In the genomic region with DNA sequence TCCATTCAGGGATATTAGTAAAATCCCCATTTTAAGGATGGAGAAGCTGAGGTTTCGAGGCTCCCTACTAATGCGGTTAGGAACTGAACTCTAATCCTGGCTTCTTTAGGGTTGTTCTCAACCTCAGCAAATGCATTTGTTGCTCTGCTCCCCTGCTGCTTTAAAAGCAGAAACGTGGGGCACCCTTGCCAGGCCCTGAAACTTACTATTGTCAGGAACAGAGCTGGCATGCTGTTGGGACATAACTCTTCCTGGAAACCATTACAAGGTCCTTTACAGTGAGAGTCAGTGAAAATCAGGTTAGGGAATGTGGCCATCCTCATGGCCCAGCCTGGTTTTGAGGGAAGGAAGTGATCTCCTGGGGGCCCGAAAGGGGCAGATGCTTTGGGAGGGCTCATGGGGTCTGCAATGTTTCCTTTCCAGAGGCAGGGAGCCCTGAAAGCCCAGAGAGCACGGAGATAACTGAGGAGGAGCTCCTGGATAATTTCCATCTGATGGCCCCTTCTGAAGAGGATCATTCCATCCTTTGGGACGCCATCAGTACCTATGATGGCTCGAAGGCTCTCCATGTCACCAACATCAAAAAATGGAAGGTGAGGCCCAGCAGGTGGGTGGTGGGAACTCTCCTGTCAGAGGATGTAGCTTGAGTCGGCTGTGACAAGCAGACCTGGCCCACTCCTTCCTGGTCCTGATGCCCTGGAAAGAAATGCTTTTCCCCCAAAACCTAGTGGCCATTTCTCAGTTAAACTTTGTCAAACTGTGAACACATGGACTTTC, we compare ENCODE assay signal across 1 cellular context.
A peak's percentile ranks its signal among the peaks of the same experiment; 100 is the strongest.
TF ChIP-seq lines count a peak whose summit lies in the region.

No MANE protein-coding gene starts in this region.

TF ChIP-seq in HepG2, 621 proteins besides CTCF, POLR2A, EP300 and RAD21 (continued from another document and continues in another):
- TF ChIP-seq, protein P1, sequence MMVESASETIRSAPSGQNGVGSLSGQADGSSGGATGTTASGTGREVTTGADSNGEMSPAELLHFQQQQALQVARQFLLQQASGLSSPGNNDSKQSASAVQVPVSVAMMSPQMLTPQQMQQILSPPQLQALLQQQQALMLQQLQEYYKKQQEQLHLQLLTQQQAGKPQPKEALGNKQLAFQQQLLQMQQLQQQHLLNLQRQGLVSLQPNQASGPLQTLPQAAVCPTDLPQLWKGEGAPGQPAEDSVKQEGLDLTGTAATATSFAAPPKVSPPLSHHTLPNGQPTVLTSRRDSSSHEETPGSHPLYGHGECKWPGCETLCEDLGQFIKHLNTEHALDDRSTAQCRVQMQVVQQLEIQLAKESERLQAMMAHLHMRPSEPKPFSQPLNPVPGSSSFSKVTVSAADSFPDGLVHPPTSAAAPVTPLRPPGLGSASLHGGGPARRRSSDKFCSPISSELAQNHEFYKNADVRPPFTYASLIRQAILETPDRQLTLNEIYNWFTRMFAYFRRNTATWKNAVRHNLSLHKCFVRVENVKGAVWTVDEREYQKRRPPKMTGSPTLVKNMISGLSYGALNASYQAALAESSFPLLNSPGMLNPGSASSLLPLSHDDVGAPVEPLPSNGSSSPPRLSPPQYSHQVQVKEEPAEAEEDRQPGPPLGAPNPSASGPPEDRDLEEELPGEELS (CRISPR knock-in tag; IDR thresholded peaks at IDR 0.05), result peak; percentile 36; the same call in 1 of the 2 replicates
- peak; percentile 28; the same call in 1 of the 2 replicates for TF ChIP-seq HOXA3 (CRISPR knock-in tag; IDR thresholded peaks at IDR 0.05)
- peak; percentile 11; the same call in 1 of the 2 replicates for TF ChIP-seq YEATS4 (CRISPR knock-in tag; IDR thresholded peaks at IDR 0.05; ENCODE audit: borderline replicate concordance)
- TF ChIP-seq, protein P2, sequence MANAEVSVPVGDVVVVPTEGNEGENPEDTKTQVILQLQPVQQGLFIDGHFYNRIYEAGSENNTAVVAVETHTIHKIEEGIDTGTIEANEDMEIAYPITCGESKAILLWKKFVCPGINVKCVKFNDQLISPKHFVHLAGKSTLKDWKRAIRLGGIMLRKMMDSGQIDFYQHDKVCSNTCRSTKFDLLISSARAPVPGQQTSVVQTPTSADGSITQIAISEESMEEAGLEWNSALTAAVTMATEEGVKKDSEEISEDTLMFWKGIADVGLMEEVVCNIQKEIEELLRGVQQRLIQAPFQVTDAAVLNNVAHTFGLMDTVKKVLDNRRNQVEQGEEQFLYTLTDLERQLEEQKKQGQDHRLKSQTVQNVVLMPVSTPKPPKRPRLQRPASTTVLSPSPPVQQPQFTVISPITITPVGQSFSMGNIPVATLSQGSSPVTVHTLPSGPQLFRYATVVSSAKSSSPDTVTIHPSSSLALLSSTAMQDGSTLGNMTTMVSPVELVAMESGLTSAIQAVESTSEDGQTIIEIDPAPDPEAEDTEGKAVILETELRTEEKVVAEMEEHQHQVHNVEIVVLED (CRISPR knock-in tag; IDR thresholded peaks at IDR 0.05; ENCODE audit: borderline replicate concordance), result no peak
- TF ChIP-seq SAFB2 (CRISPR knock-in tag; IDR thresholded peaks at IDR 0.05; ENCODE audit: borderline replicate concordance, low read depth), result peak; percentile 31; the same call in 1 of the 2 replicates
- TF ChIP-seq BORCS8-MEF2B (CRISPR knock-in tag; IDR thresholded peaks at IDR 0.05), result 0 out of 2 replicates have a peak, but pooled peaks have one; percentile 10
- TF ChIP-seq KAT8 (CRISPR knock-in tag; IDR thresholded peaks at IDR 0.05), result peak; percentile 35
- TF ChIP-seq NONO (IDR thresholded peaks at IDR 0.05), result no peak
- TF ChIP-seq NONO (CRISPR knock-in tag; conservative IDR thresholded peaks at IDR 0.05), result peak; percentile 5; the same call in 1 of the 2 replicates
- TF ChIP-seq ZNF652 (CRISPR knock-in tag; IDR thresholded peaks at IDR 0.05; ENCODE audit: borderline replicate concordance, low read depth), result 0 out of 2 replicates have a peak, but pooled peaks have one; percentile 8
- TF ChIP-seq, protein P3, sequence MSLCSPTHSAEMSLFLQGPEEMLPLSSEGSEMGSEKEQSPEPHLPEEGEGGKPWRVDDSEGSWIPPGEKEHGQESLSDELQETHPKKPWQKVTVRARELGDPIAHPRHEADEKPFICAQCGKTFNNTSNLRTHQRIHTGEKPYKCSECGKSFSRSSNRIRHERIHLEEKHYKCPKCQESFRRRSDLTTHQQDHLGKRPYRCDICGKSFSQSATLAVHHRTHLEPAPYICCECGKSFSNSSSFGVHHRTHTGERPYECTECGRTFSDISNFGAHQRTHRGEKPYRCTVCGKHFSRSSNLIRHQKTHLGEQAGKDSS (CRISPR knock-in tag; IDR thresholded peaks at IDR 0.05; ENCODE audit: borderline replicate concordance, low read depth), result peak; percentile 39
- 0 out of 2 replicates have a peak, but pooled peaks have one; percentile 28 for TF ChIP-seq TBP (CRISPR knock-in tag; IDR thresholded peaks at IDR 0.05)
- 0 out of 2 replicates have a peak, but pooled peaks have one; percentile 32 for TF ChIP-seq NR2C2 (CRISPR knock-in tag; IDR thresholded peaks at IDR 0.05; ENCODE audit: borderline replicate concordance)
- TF ChIP-seq ZNF326 (CRISPR knock-in tag; IDR thresholded peaks at IDR 0.05; ENCODE audit: borderline replicate concordance), result peak; percentile 93; the same call in 1 of the 2 replicates
- TF ChIP-seq, protein P4, sequence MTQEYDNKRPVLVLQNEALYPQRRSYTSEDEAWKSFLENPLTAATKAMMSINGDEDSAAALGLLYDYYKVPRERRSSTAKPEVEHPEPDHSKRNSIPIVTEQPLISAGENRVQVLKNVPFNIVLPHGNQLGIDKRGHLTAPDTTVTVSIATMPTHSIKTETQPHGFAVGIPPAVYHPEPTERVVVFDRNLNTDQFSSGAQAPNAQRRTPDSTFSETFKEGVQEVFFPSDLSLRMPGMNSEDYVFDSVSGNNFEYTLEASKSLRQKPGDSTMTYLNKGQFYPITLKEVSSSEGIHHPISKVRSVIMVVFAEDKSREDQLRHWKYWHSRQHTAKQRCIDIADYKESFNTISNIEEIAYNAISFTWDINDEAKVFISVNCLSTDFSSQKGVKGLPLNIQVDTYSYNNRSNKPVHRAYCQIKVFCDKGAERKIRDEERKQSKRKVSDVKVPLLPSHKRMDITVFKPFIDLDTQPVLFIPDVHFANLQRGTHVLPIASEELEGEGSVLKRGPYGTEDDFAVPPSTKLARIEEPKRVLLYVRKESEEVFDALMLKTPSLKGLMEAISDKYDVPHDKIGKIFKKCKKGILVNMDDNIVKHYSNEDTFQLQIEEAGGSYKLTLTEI (CRISPR knock-in tag; conservative IDR thresholded peaks at IDR 0.05), result no peak
- TF ChIP-seq, protein P5, sequence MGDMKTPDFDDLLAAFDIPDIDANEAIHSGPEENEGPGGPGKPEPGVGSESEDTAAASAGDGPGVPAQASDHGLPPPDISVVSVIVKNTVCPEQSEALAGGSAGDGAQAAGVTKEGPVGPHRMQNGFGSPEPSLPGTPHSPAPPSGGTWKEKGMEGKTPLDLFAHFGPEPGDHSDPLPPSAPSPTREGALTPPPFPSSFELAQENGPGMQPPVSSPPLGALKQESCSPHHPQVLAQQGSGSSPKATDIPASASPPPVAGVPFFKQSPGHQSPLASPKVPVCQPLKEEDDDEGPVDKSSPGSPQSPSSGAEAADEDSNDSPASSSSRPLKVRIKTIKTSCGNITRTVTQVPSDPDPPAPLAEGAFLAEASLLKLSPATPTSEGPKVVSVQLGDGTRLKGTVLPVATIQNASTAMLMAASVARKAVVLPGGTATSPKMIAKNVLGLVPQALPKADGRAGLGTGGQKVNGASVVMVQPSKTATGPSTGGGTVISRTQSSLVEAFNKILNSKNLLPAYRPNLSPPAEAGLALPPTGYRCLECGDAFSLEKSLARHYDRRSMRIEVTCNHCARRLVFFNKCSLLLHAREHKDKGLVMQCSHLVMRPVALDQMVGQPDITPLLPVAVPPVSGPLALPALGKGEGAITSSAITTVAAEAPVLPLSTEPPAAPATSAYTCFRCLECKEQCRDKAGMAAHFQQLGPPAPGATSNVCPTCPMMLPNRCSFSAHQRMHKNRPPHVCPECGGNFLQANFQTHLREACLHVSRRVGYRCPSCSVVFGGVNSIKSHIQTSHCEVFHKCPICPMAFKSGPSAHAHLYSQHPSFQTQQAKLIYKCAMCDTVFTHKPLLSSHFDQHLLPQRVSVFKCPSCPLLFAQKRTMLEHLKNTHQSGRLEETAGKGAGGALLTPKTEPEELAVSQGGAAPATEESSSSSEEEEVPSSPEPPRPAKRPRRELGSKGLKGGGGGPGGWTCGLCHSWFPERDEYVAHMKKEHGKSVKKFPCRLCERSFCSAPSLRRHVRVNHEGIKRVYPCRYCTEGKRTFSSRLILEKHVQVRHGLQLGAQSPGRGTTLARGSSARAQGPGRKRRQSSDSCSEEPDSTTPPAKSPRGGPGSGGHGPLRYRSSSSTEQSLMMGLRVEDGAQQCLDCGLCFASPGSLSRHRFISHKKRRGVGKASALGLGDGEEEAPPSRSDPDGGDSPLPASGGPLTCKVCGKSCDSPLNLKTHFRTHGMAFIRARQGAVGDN (CRISPR knock-in tag; IDR thresholded peaks at IDR 0.05), result peak; percentile 50
- TF ChIP-seq, protein P6, sequence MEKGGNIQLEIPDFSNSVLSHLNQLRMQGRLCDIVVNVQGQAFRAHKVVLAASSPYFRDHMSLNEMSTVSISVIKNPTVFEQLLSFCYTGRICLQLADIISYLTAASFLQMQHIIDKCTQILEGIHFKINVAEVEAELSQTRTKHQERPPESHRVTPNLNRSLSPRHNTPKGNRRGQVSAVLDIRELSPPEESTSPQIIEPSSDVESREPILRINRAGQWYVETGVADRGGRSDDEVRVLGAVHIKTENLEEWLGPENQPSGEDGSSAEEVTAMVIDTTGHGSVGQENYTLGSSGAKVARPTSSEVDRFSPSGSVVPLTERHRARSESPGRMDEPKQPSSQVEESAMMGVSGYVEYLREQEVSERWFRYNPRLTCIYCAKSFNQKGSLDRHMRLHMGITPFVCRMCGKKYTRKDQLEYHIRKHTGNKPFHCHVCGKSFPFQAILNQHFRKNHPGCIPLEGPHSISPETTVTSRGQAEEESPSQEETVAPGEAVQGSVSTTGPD (CRISPR knock-in tag; IDR thresholded peaks at IDR 0.05), result no peak
- TF ChIP-seq FOXK1 (CRISPR knock-in tag; IDR thresholded peaks at IDR 0.05; ENCODE audit: borderline replicate concordance, low read depth), result peak; percentile 2; the same call in 1 of the 2 replicates
- TF ChIP-seq ZNF501 (CRISPR knock-in tag; IDR thresholded peaks at IDR 0.05), result peak; percentile 92
- TF ChIP-seq, protein P7, sequence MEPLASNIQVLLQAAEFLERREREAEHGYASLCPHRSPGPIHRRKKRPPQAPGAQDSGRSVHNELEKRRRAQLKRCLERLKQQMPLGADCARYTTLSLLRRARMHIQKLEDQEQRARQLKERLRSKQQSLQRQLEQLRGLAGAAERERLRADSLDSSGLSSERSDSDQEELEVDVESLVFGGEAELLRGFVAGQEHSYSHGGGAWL (CRISPR knock-in tag; IDR thresholded peaks at IDR 0.05), result 0 out of 2 replicates have a peak, but pooled peaks have one; percentile 5
- no peak for TF ChIP-seq ZNF101 (CRISPR knock-in tag; IDR thresholded peaks at IDR 0.05; ENCODE audit: borderline replicate concordance, low read depth)
- TF ChIP-seq SMAD1 (CRISPR knock-in tag; IDR thresholded peaks at IDR 0.05; ENCODE audit: borderline replicate concordance, low read depth), result 0 out of 2 replicates have a peak, but pooled peaks have one; percentile 86
- TF ChIP-seq, protein P8, sequence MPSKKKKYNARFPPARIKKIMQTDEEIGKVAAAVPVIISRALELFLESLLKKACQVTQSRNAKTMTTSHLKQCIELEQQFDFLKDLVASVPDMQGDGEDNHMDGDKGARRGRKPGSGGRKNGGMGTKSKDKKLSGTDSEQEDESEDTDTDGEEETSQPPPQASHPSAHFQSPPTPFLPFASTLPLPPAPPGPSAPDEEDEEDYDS (CRISPR knock-in tag; IDR thresholded peaks at IDR 0.05), result no peak
- peak; percentile 60; the same call in 1 of the 2 replicates for TF ChIP-seq PAWR (CRISPR knock-in tag; IDR thresholded peaks at IDR 0.05; ENCODE audit: borderline replicate concordance)
- peak; percentile 7; the same call in 1 of the 2 replicates for TF ChIP-seq IRF2 (CRISPR knock-in tag; IDR thresholded peaks at IDR 0.05)
- 0 out of 2 replicates have a peak, but pooled peaks have one; percentile 29 for TF ChIP-seq ZSCAN31 (CRISPR knock-in tag; IDR thresholded peaks at IDR 0.05; ENCODE audit: low read depth)
- TF ChIP-seq, protein P9, sequence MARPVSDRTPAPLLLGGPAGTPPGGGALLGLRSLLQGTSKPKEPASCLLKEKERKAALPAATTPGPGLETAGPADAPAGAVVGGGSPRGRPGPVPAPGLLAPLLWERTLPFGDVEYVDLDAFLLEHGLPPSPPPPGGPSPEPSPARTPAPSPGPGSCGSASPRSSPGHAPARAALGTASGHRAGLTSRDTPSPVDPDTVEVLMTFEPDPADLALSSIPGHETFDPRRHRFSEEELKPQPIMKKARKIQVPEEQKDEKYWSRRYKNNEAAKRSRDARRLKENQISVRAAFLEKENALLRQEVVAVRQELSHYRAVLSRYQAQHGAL (CRISPR knock-in tag; IDR thresholded peaks at IDR 0.05; ENCODE audit: not compliant biosample characterization), result no peak
- TF ChIP-seq MYC (CRISPR knock-in tag; IDR thresholded peaks at IDR 0.05; ENCODE audit: borderline replicate concordance), result no peak
- TF ChIP-seq ZNF329 (CRISPR knock-in tag; IDR thresholded peaks at IDR 0.05; ENCODE audit: low read depth), result 0 out of 2 replicates have a peak, but pooled peaks have one; percentile 13
- no peak for TF ChIP-seq SIN3B (IDR thresholded peaks at IDR 0.05; ENCODE audit: low read length)
- TF ChIP-seq, protein P10, sequence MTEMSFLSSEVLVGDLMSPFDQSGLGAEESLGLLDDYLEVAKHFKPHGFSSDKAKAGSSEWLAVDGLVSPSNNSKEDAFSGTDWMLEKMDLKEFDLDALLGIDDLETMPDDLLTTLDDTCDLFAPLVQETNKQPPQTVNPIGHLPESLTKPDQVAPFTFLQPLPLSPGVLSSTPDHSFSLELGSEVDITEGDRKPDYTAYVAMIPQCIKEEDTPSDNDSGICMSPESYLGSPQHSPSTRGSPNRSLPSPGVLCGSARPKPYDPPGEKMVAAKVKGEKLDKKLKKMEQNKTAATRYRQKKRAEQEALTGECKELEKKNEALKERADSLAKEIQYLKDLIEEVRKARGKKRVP (CRISPR knock-in tag; IDR thresholded peaks at IDR 0.05), result peak in 1 of 2 experiments; percentile 54; a peak in 2 of 4 replicates
- no peak for TF ChIP-seq FOXK2 (IDR thresholded peaks at IDR 0.05)
- TF ChIP-seq, protein P11, sequence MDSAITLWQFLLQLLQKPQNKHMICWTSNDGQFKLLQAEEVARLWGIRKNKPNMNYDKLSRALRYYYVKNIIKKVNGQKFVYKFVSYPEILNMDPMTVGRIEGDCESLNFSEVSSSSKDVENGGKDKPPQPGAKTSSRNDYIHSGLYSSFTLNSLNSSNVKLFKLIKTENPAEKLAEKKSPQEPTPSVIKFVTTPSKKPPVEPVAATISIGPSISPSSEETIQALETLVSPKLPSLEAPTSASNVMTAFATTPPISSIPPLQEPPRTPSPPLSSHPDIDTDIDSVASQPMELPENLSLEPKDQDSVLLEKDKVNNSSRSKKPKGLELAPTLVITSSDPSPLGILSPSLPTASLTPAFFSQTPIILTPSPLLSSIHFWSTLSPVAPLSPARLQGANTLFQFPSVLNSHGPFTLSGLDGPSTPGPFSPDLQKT (CRISPR knock-in tag; IDR thresholded peaks at IDR 0.05; ENCODE audit: borderline replicate concordance), result no peak
- TF ChIP-seq, protein P12, sequence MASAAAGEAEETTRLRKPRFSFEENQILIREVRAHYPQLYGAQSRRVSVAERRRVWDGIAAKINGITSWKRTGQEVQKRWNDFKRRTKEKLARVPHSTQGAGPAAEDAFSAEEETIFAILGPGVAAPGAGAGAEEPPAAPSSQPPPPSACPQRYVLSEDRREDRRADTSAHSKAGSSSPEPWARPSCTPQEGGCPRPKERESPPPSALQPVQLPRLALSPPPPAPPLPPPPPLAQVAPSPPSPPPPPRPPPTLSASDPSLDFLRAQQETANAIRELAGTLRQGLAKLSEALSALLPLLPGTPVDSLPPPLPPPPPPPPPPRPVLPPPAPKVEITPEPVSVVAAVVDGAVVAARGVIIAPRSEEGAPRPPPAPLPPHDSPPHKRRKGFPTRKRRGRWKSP (CRISPR knock-in tag; IDR thresholded peaks at IDR 0.05), result 0 out of 2 replicates have a peak, but pooled peaks have one; percentile 3
- TF ChIP-seq CREM (IDR thresholded peaks at IDR 0.05), result 0 out of 2 replicates have a peak, but pooled peaks have one; percentile 7
- TF ChIP-seq CREM (CRISPR knock-in tag; IDR thresholded peaks at IDR 0.05), result no peak
